1 cellular context compared by ENCODE assay signal in genomic region chr19:3573858-3574637, GRCh38.
TF ChIP-seq lines count a peak whose summit lies in the region.

No MANE protein-coding gene starts in this region.

TF ChIP-seq in endothelial cell of umbilical vein, 7 proteins besides CTCF, POLR2A, EP300 and RAD21:
- TF ChIP-seq GATA2 (IDR thresholded peaks at IDR 0.05; ENCODE audit: insufficient read depth, insufficient read length, low read depth, low read length) (no peak), JUN (IDR thresholded peaks at IDR 0.05; ENCODE audit: borderline replicate concordance, insufficient read depth, insufficient read length, low read depth) (no peak), POLR2AphosphoS5 (IDR thresholded peaks at IDR 0.05; ENCODE audit: insufficient read depth, low read depth, low read length) (no peak), EZH2 (IDR thresholded peaks at IDR 0.05; ENCODE audit: borderline replicate concordance, low read depth, low read length, severe bottlenecking) (no peak), MYC (IDR thresholded peaks at IDR 0.05; ENCODE audit: low read depth, low read length) (no peak), FOS (IDR thresholded peaks at IDR 0.05; ENCODE audit: borderline replicate concordance, insufficient read depth, low read length) (no peak), MAX (IDR thresholded peaks at IDR 0.05; ENCODE audit: insufficient read depth, insufficient read length) (no peak)
